In genomic region chr6:131955192-131955591, GRCh38 we compare ENCODE assay signal across 17 cellular contexts. TPM values are rescaled to one million over a fixed set of nuclear protein-coding genes. Genes with fewer than 3 reads are reported as not detected.
DNase-seq lines count a peak whose midpoint lies in the region; ATAC-seq, FAIRE-seq and TF ChIP-seq lines count a peak whose summit lies in the region.
"Had no signal": no experiment of that assay in that cellular context is flagged by ENCODE, and none has a peak within 500 bp of the region (broad histone marks: within the 10 kb centered on the region; RNA-seq: fewer than 3 reads in every experiment).

No MANE protein-coding gene starts in this region.

- peaks cover 3% of the 10 kb centered on the region for H3K4me1 Mint-ChIP-seq in T-helper 2 cell treated with Interferon-gamma antibody and Interleukin-4, amounts not matched to agents 5 μg/mL and 100 μg/mL, for 36 hours (ENCODE audit: low read depth)

- no peaks in the 10 kb centered on the region for H3K79me2 ChIP-seq in PC-9 (ENCODE audit: low read depth)

- no peak for FAIRE-seq in A549 (lab: Jason Lieb, UNC)
- FAIRE-seq: K562 had no signal

- H3K9me3 ChIP-seq in A549 (no peaks in the 10 kb centered on the region), PC-9 (ENCODE audit: insufficient read depth, low read depth) (no peaks in the 10 kb centered on the region; the same call in 1 of the 2 replicates), right cardiac atrium (ENCODE audit: control insufficient read depth, low read length) (no peaks in the 10 kb centered on the region)
- H3K9me3 ChIP-seq: Peyer's patch had no signal

- DNase-seq in A549 (ENCODE audit: low read depth in 1 of 2, low spot score in 1 of 2): no peak
- no peak for DNase-seq in PC-9
- DNase-seq in right cardiac atrium: no peak
- no peak for DNase-seq in NCI-H82 (lab: John Stamatoyannopoulos, UW)
- no peak for DNase-seq in NCI-H446 (lab: John Stamatoyannopoulos, UW)
- DNase-seq in T-helper 2 cell treated with Interferon-gamma antibody and Interleukin-4, amounts not matched to agents 5 μg/mL and 100 μg/mL, for 36 hours (ENCODE audit: low spot score): no peak
- DNase-seq: activated naive CD4-positive, alpha-beta T cell treated with anti-CD3 and anti-CD28 coated beads for 36 hours; glutamatergic neuron; naive thymus-derived CD8-positive, alpha-beta T cell; retina; stimulated activated CD4-positive, alpha-beta T cell treated with anti-CD3 and anti-CD28 coated beads, Interleukin-4, amount 100 ng/mL, for 1 hour; T-helper 1 cell had no signal

- no peak overlapping the region for H3K4me3 Mint-ChIP-seq in T-helper 2 cell treated with Interferon-gamma antibody and Interleukin-4, amounts not matched to agents 5 μg/mL and 100 μg/mL, for 36 hours
- H3K4me3 Mint-ChIP-seq: activated naive CD4-positive, alpha-beta T cell treated with anti-CD3 and anti-CD28 coated beads for 36 hours; endodermal cell; naive thymus-derived CD8-positive, alpha-beta T cell had no signal

- H3K9ac ChIP-seq in rectal smooth muscle tissue (ENCODE audit: low read length): no peak overlapping the region

- H3K4me3 ChIP-seq in A549 (no peak overlapping the region), PC-9 (no peak overlapping the region), right cardiac atrium (ENCODE audit: low read length) (peak overlapping the region; percentile 66), rectal smooth muscle tissue (ENCODE audit: low read length) (no peak overlapping the region)
- H3K4me3 ChIP-seq: K562 had no signal

- peak overlapping the region; percentile 80 for H3K4me2 ChIP-seq in A549
- no peak overlapping the region for H3K4me2 ChIP-seq in PC-9

- H2AFZ ChIP-seq in PC-9: peak overlapping the region; percentile 41

- peaks cover 50% of the 10 kb centered on the region for H3K27me3 Mint-ChIP-seq in T-helper 2 cell treated with Interferon-gamma antibody and Interleukin-4, amounts not matched to agents 5 μg/mL and 100 μg/mL, for 36 hours (ENCODE audit: low read depth)

- H3K27ac Mint-ChIP-seq in T-helper 2 cell treated with Interferon-gamma antibody and Interleukin-4, amounts not matched to agents 5 μg/mL and 100 μg/mL, for 36 hours: no peak overlapping the region
- H3K27ac Mint-ChIP-seq: activated naive CD4-positive, alpha-beta T cell treated with anti-CD3 and anti-CD28 coated beads for 36 hours; naive thymus-derived CD8-positive, alpha-beta T cell had no signal

- intact Hi-C loops in PC-9 (cut with micrococcal nuclease; ENCODE audit: unreplicated experiment): loop anchor here (2.0 to 10.0 kb wide), 3 partner anchors 130 to 1790 kb away; partner anchors contain the start of gene STX7
- intact Hi-C loops in right cardiac atrium (cut with DNase I): loop anchor here in 3 of 4 donors (10.0 kb wide), 2 partner anchors 180 to 200 kb away; no protein-coding TSS in a partner anchor

- H3K36me3 ChIP-seq in PC-9 (ENCODE audit: low read depth) (no peaks in the 10 kb centered on the region), rectal smooth muscle tissue (ENCODE audit: control insufficient read depth, insufficient read depth, low read length) (no peaks in the 10 kb centered on the region)
- H3K36me3 ChIP-seq: Peyer's patch had no signal

- no peaks in the 10 kb centered on the region; the same call in 1 of the 2 replicates for H3K9me2 ChIP-seq in PC-9 (ENCODE audit: insufficient read depth)

- no peaks in the 10 kb centered on the region; the same call in 1 of the 2 replicates for H3F3A ChIP-seq in PC-9 (ENCODE audit: insufficient read depth, low read depth)

- no peaks in the 10 kb centered on the region for H3K9me3 Mint-ChIP-seq in T-helper 2 cell treated with Interferon-gamma antibody and Interleukin-4, amounts not matched to agents 5 μg/mL and 100 μg/mL, for 36 hours
- H3K9me3 Mint-ChIP-seq: activated naive CD4-positive, alpha-beta T cell treated with anti-CD3 and anti-CD28 coated beads for 36 hours; endodermal cell had no signal

- H3K4me1 ChIP-seq in A549 (peaks cover 53% of the 10 kb centered on the region), PC-9 (replicated peaks; ENCODE audit: insufficient read depth) (peaks cover 19% of the 10 kb centered on the region), right cardiac atrium (ENCODE audit: control insufficient read depth, insufficient read depth, low read length) (no peaks in the 10 kb centered on the region), rectal smooth muscle tissue (ENCODE audit: control insufficient read depth, insufficient read depth, low read length) (peaks cover 10% of the 10 kb centered on the region)
- H3K4me1 ChIP-seq: Peyer's patch had no signal

- TF ChIP-seq CTCF in A549 (IDR thresholded peaks at IDR 0.05) (no peak), PC-9 (conservative IDR thresholded peaks at IDR 0.05) (no peak)

- H3K36me3 Mint-ChIP-seq in T-helper 2 cell treated with Interferon-gamma antibody and Interleukin-4, amounts not matched to agents 5 μg/mL and 100 μg/mL, for 36 hours (ENCODE audit: low read depth): no peaks in the 10 kb centered on the region

- BruUV-seq in PC-9 (replicated peaks; lab: Mats Ljungman, UMichigan): no TSS peak

- no peak for TF ChIP-seq POLR2A in A549 (IDR thresholded peaks at IDR 0.05; ENCODE audit: low read length)

- H3K27ac ChIP-seq in A549 (peak overlapping the region; percentile 84 to 88), PC-9 (no peak overlapping the region), right cardiac atrium (ENCODE audit: low read length) (no peak overlapping the region), rectal smooth muscle tissue (ENCODE audit: low read depth, low read length) (peak overlapping the region; percentile 19)

- TF ChIP-seq EP300 in A549 (IDR thresholded peaks at IDR 0.05): no peak

- WGBS in A549 (ENCODE audit: missing lambda C conversion rate): 23% methylated on average over 6 of the region's 6 CpGs
- 33% methylated on average over 6 of the region's 6 CpGs for WGBS in right cardiac atrium

- H3K27me3 ChIP-seq in PC-9 (ENCODE audit: insufficient read depth, low read depth) (no peaks in the 10 kb centered on the region), right cardiac atrium (ENCODE audit: control insufficient read depth, insufficient read depth) (no peaks in the 10 kb centered on the region), rectal smooth muscle tissue (ENCODE audit: control insufficient read depth, insufficient read depth, low read length) (no peaks in the 10 kb centered on the region)
- H3K27me3 ChIP-seq: Peyer's patch had no signal

- CTCF ChIA-PET in A549 (lab: Yijun Ruan, JAX): no interaction called here
- CTCF ChIA-PET in PC-9 (lab: Charles Lee): no interaction called here

- H4K20me1 ChIP-seq in PC-9 (ENCODE audit: insufficient read depth): no peaks in the 10 kb centered on the region

- no peak for TF ChIP-seq RAD21 in A549 (conservative IDR thresholded peaks at IDR 0.05 in 1 of 2, IDR thresholded peaks at IDR 0.05 in 1 of 2)

- POLR2A ChIA-PET in A549 (lab: Yijun Ruan, JAX): interaction anchor here (0.7 kb wide), 1 partner anchor 111 kb away, joined by 3 read pairs; no protein-coding TSS in a partner anchor
- POLR2A ChIA-PET in PC-9 (lab: Charles Lee; ENCODE audit: unreplicated experiment): interaction anchor here (0.7 to 0.8 kb wide), 2 partner anchors 111 to 555 kb away, joined by 7 to 11 read pairs; no protein-coding TSS in a partner anchor

- ATAC-seq in A549 (no peak), right cardiac atrium (no peak), esophagus mucosa (no peak)
- ATAC-seq: K562; naive thymus-derived CD8-positive, alpha-beta T cell had no signal

TF ChIP-seq in A549, 52 proteins besides CTCF, POLR2A, EP300 and RAD21:
- TF ChIP-seq HOXA7 (CRISPR knock-in tag; IDR thresholded peaks at IDR 0.05) (no peak), ZC3H11A (IDR thresholded peaks at IDR 0.05) (no peak), NFE2L2 (conservative IDR thresholded peaks at IDR 0.05; ENCODE audit: low read length) (no peak), ZSCAN20 (CRISPR knock-in tag; IDR thresholded peaks at IDR 0.05) (no peak), SMC3 (IDR thresholded peaks at IDR 0.05) (no peak), CHD4 (IDR thresholded peaks at IDR 0.05; ENCODE audit: borderline replicate concordance) (no peak), CHD2 (IDR thresholded peaks at IDR 0.05; ENCODE audit: low read length, partially characterized antibody) (no peak), JUN (IDR thresholded peaks at IDR 0.05) (no peak), TP53 (CRISPR knock-in tag; IDR thresholded peaks at IDR 0.05) (no peak), HDAC2 (IDR thresholded peaks at IDR 0.05) (no peak), CEBPB (IDR thresholded peaks at IDR 0.05) (no peak), FOSL2 (IDR thresholded peaks at IDR 0.05) (no peak), FOSL2 (CRISPR knock-in tag; IDR thresholded peaks at IDR 0.05) (no peak), EHMT2 (IDR thresholded peaks at IDR 0.05; ENCODE audit: low read depth) (no peak), NPAS2 (CRISPR knock-in tag; IDR thresholded peaks at IDR 0.05; ENCODE audit: borderline replicate concordance) (no peak), HOXB13 (CRISPR knock-in tag; IDR thresholded peaks at IDR 0.05; ENCODE audit: low read depth) (no peak)

RNA-seq across cellular contexts. Expression of gene CCN2, which starts 4.0 kb away (rescaled TPM):
- polyA plus RNA-seq in A549 (2011; rRNA removed) (89.9 and 103 TPM in 2 replicates), A549 (2017; fragmentation: RNase III; extraction: RNeasy Plus Mini Kit Qiagen cat#74134 plus additional on column Dnase treatment) (32.0 to 47.4 TPM (median 40.5 TPM) in 3 replicates), right cardiac atrium (134 TPM)
- 81.2 and 103 TPM in 2 replicates for polyA plus RNA-seq in A549 (2012; cell fraction: cytosol; rRNA removed)
- polyA plus RNA-seq in A549 (2012; cell fraction: nucleus; rRNA removed): 126 and 177 TPM in 2 replicates
- 24.8 and 32.2 TPM in 2 replicates for polyA minus RNA-seq in A549 (2011; rRNA and poly(A)+ RNA removed)
- total RNA-seq in PC-9 (2021) (20.2 and 34.1 TPM in 2 replicates), right cardiac atrium (100 to 1,000 TPM in 1 of 4 donors, 10 to 100 TPM in 3; 35.8 to 602 (median 51.0) TPM), esophagus mucosa (1.8 TPM)
- total RNA-seq: activated naive CD4-positive, alpha-beta T cell treated with anti-CD3 and anti-CD28 coated beads for 36 hours had no signal
- polyA plus RNA-seq: K562; naive thymus-derived CD8-positive, alpha-beta T cell had no signal

Comparison
In these comparisons a context has a peak if more than half of its experiments do, and no peak if none do; other contexts are left out.
1. H3K27ac ChIP-seq: peak in A549 (2 of 2) and rectal smooth muscle tissue (single experiment); none in PC-9 (single experiment) and right cardiac atrium (single experiment).